Comparison of ENCODE assay signal across 10 cellular contexts in genomic region chr4:16082038-16082423, GRCh38. TPM values are rescaled to one million over a fixed set of nuclear protein-coding genes. Genes with fewer than 3 reads are reported as not detected.
DNase-seq lines count a peak whose midpoint lies in the region; ATAC-seq and TF ChIP-seq lines count a peak whose summit lies in the region.
"Had no signal": no experiment of that assay in that cellular context is flagged by ENCODE, and none has a peak within 500 bp of the region (broad histone marks: within the 10 kb centered on the region; RNA-seq: fewer than 3 reads in every experiment).

No MANE protein-coding gene starts in this region.

- DNase-seq in heart right ventricle: no peak
- DNase-seq in Right ventricle myocardium inferior (ENCODE audit: missing footprints): no peak
- no peak for DNase-seq in nephron progenitor cell
- DNase-seq in aorta: no peak
- DNase-seq in NK-92 (lab: John Stamatoyannopoulos, UW; ENCODE audit: unreplicated experiment): no peak

- peaks cover 60% of the 10 kb centered on the region for H3K27me3 Mint-ChIP-seq in nephron progenitor cell (ENCODE audit: low read depth, poor library complexity)

- H3K36me3 ChIP-seq in heart right ventricle (no peaks in the 10 kb centered on the region), ectodermal cell (ENCODE audit: control insufficient read depth, insufficient read depth, low read length) (no peaks in the 10 kb centered on the region), aorta (ENCODE audit: control insufficient read depth in 1 of 2, insufficient read depth in 2 of 2, low read length in 1 of 2) (no peaks in the 10 kb centered on the region)

- H3K27ac Mint-ChIP-seq in nephron progenitor cell: no peak overlapping the region

- H3K27ac ChIP-seq in heart right ventricle (no peak overlapping the region), ectodermal cell (ENCODE audit: insufficient read depth, low read depth, low read length, poor library complexity, severe bottlenecking) (peak overlapping the region; percentile 1), aorta (ENCODE audit: low read depth in 1 of 2, low read length in 2 of 2) (no peak overlapping the region)
- H3K27ac ChIP-seq: KMS-11 had no signal

- intact Hi-C loops in heart right ventricle (cut with DNase I): loop anchor here in 1 of 10 donors (5.0 kb wide), 1 partner anchor 80 kb away; no protein-coding TSS in a partner anchor
- intact Hi-C loops in Right ventricle myocardium inferior (cut with DNase I): no loop called here
- intact Hi-C loops in aorta (cut with DNase I): loop anchor here in 1 of 2 donors (2.0 to 5.0 kb wide), 2 partner anchors 40 to 47 kb away; no protein-coding TSS in a partner anchor

- peak overlapping the region; percentile 34 to 77 (median 58) for H3K4me3 ChIP-seq in heart right ventricle
- H3K4me3 ChIP-seq in ectodermal cell (ENCODE audit: insufficient read depth, low read depth, low read length): peak overlapping the region; percentile 69
- H3K4me3 ChIP-seq in aorta (ENCODE audit: low read length in 2 of 2): peak overlapping the region; percentile 15 to 50

- 21 to 23% methylated on average over 17 of the region's 17 CpGs for WGBS in heart right ventricle, 2 donors
- WGBS in ectodermal cell, 2 experiments: 7 to 9% methylated on average over 17 of the region's 17 CpGs
- WGBS in aorta, 2 donors: 23 to 31% methylated on average over 17 of the region's 17 CpGs

- H3K36me3 Mint-ChIP-seq in nephron progenitor cell (ENCODE audit: low read depth): peaks cover 8% of the 10 kb centered on the region

- peaks cover 8% of the 10 kb centered on the region for H3K9me3 Mint-ChIP-seq in nephron progenitor cell

- H3K27me3 ChIP-seq in heart right ventricle: peaks cover 0 to 76% (median 55%) of the 10 kb centered on the region in 7 donors
- H3K27me3 ChIP-seq in ectodermal cell (ENCODE audit: control insufficient read depth, insufficient read depth, low read length, poor library complexity, severe bottlenecking): peaks cover 50% of the 10 kb centered on the region
- peaks cover 0 to 1% of the 10 kb centered on the region in 2 donors for H3K27me3 ChIP-seq in aorta (ENCODE audit: control insufficient read depth in 1 of 2, insufficient read depth in 2 of 2, low read length in 1 of 2)

- peaks cover 23% of the 10 kb centered on the region for H3K4me1 Mint-ChIP-seq in nephron progenitor cell

- peaks cover 0 to 11% (median 0%) of the 10 kb centered on the region in 11 donors for H3K9me3 ChIP-seq in heart right ventricle
- H3K9me3 ChIP-seq in ectodermal cell (ENCODE audit: control insufficient read depth, low read length): no peaks in the 10 kb centered on the region
- H3K9me3 ChIP-seq in aorta (ENCODE audit: control insufficient read depth, low read length): peaks cover 1% of the 10 kb centered on the region

- H3K4me3 Mint-ChIP-seq in nephron progenitor cell: peak overlapping the region; percentile 89

- peaks cover 4 to 38% (median 22%) of the 10 kb centered on the region in 9 donors for H3K4me1 ChIP-seq in heart right ventricle
- H3K4me1 ChIP-seq in ectodermal cell (ENCODE audit: control insufficient read depth, insufficient read depth, low read length): no peaks in the 10 kb centered on the region
- H3K4me1 ChIP-seq in aorta (ENCODE audit: control insufficient read depth in 1 of 2, insufficient read depth in 2 of 2, low read length in 2 of 2): no peaks in the 10 kb centered on the region

- TF ChIP-seq CTCF in heart right ventricle (IDR thresholded peaks at IDR 0.05) (no peak), nephron progenitor cell (IDR thresholded peaks at IDR 0.05) (no peak)

- no peak for ATAC-seq in heart right ventricle
- no peak for ATAC-seq in Right ventricle myocardium inferior
- ATAC-seq in aorta (ENCODE audit: low FRiP score): no peak
- no peak for ATAC-seq in GM21529 (IDR thresholded peaks at IDR 0.05; ENCODE audit: unreplicated experiment)
- no peak for ATAC-seq in HG02571 (IDR thresholded peaks at IDR 0.05; ENCODE audit: unreplicated experiment)

RNA-seq across cellular contexts. Expression of gene PROM1, which starts 1.8 kb away (rescaled TPM):
- total RNA-seq in heart right ventricle (10 to 100 TPM in 4 of 10 donors, 1 to 10 TPM in 6; 1.3 to 19.3 (median 3.4) TPM), Right ventricle myocardium inferior (3.5 TPM), aorta (10 to 100 TPM in 1 of 2 donors, 1 to 10 TPM in 1; 8.0 to 28.9 TPM)
- polyA plus RNA-seq in heart right ventricle (1 to 10 TPM; 1.2 to 4.5 TPM), aorta (1 to 10 TPM; 4.1 to 4.4 TPM)
- polyA plus RNA-seq in ectodermal cell (2013, experiment 1 of 4): 44.2 TPM
- 52.5 TPM for polyA plus RNA-seq in ectodermal cell (2013, experiment 2 of 4)
- 38.4 TPM for polyA plus RNA-seq in ectodermal cell (2013, experiment 3 of 4)
- 38.7 TPM for polyA plus RNA-seq in ectodermal cell (2013, experiment 4 of 4)
- total RNA-seq: T-helper 1 cell treated with Interleukin-12 subunit alpha and Interleukin-12 subunit beta and Interleukin-4 antibody, amounts not matched to agents 30 ng/mL and 1 ng/mL, for 36 hours had no signal
